Comparison of ENCODE assay signal across 7 cellular contexts in genomic region chr19:18156841-18157464, GRCh38. TPM values are rescaled to one million over a fixed set of nuclear protein-coding genes. Genes with fewer than 3 reads are reported as not detected.
DNase-seq lines count a peak whose midpoint lies in the region; ATAC-seq and TF ChIP-seq lines count a peak whose summit lies in the region.

No MANE protein-coding gene starts in this region.

- H3K36me3 ChIP-seq in HUES48 (ENCODE audit: control insufficient read depth, insufficient read depth, low read length): peaks cover 22% of the 10 kb centered on the region
- H3K36me3 ChIP-seq in osteoblast (ENCODE audit: insufficient read depth, low read length): peaks cover 12% of the 10 kb centered on the region

- H3K27ac ChIP-seq in HUES48 (ENCODE audit: low read depth, low read length): peak overlapping the region; percentile 36
- no peak overlapping the region for H3K27ac ChIP-seq in osteoblast (ENCODE audit: low read depth, low read length)

- peaks cover 22% of the 10 kb centered on the region for H4K20me1 ChIP-seq in osteoblast (ENCODE audit: insufficient read depth, low read length)

- ATAC-seq in HG03139 (IDR thresholded peaks at IDR 0.05; ENCODE audit: unreplicated experiment): no peak

- H3K4me2 ChIP-seq in osteoblast (ENCODE audit: insufficient read depth, low read length): no peak overlapping the region

- H3K27me3 ChIP-seq in HUES48 (ENCODE audit: control insufficient read depth, insufficient read depth, low read length) (no peaks in the 10 kb centered on the region), osteoblast (ENCODE audit: insufficient read depth, low read length) (no peaks in the 10 kb centered on the region)

- DNase-seq in SHP77 (lab: John Stamatoyannopoulos, UW) (peak; percentile 91), fibroblast of pulmonary artery (ENCODE audit: low read depth) (peak; percentile 95), osteoblast (ENCODE audit: insufficient read length, low spot score, missing footprints) (peak; percentile 98), activated gamma-delta T cell (lab: John Stamatoyannopoulos, UW) (no peak), SKM-1 treated with dmso at 0.1 percent for 144 hours (lab: John Stamatoyannopoulos, UW; ENCODE audit: unreplicated experiment) (no peak)

- no peak overlapping the region for H3K4me3 ChIP-seq in HUES48 (ENCODE audit: low read depth, low read length)
- no peak overlapping the region for H3K4me3 ChIP-seq in fibroblast of pulmonary artery (replicated peaks; ENCODE audit: low read depth, low read length)
- H3K4me3 ChIP-seq in osteoblast (ENCODE audit: insufficient read depth, low read length): no peak overlapping the region

- no peak overlapping the region for H3K9ac ChIP-seq in HUES48 (ENCODE audit: low read depth, low read length)

- H3K4me1 ChIP-seq in HUES48 (ENCODE audit: control insufficient read depth, insufficient read depth, low read length): peaks cover 13% of the 10 kb centered on the region
- H3K4me1 ChIP-seq in osteoblast (ENCODE audit: insufficient read depth, low read length): peaks cover 26% of the 10 kb centered on the region

- H3K79me2 ChIP-seq in osteoblast (ENCODE audit: insufficient read depth, low read length): peaks cover 32% of the 10 kb centered on the region

- TF ChIP-seq CTCF in fibroblast of pulmonary artery (IDR thresholded peaks at IDR 0.05; ENCODE audit: low read length, missing control alignments): no peak
- no peak for TF ChIP-seq CTCF in osteoblast (IDR thresholded peaks at IDR 0.05; ENCODE audit: extremely low read depth, low read depth, low read length)

- no peak overlapping the region for H2AFZ ChIP-seq in osteoblast (ENCODE audit: low read length)

- H3K9me3 ChIP-seq in HUES48 (ENCODE audit: control insufficient read depth, insufficient read depth, low read length) (no peaks in the 10 kb centered on the region), osteoblast (ENCODE audit: low read depth, low read length) (no peaks in the 10 kb centered on the region)

RNA-seq across cellular contexts. Expression of gene PIK3R2, which starts 4.0 kb away (rescaled TPM):
- total RNA-seq in osteoblast: 25.7 and 28.0 TPM in 2 replicates

RNA-seq across cellular contexts. Expression of gene IFI30, which starts 16.7 kb away (rescaled TPM):
- 110 and 126 TPM in 2 replicates for total RNA-seq in osteoblast

RNA-seq across cellular contexts. Expression of gene MPV17L2, which starts 36.1 kb away (rescaled TPM):
- 8.3 and 9.4 TPM in 2 replicates for total RNA-seq in osteoblast

RNA-seq across cellular contexts. Expression of gene RAB3A, which starts 46.9 kb away (rescaled TPM):
- total RNA-seq in osteoblast: 0.72 and 1.8 TPM in 2 replicates

RNA-seq across cellular contexts. Expression of gene MAST3, which starts 59.4 kb away (rescaled TPM):
- total RNA-seq in osteoblast: 5.4 and 5.6 TPM in 2 replicates

Comparison
In these comparisons a context has a peak if more than half of its experiments do, and no peak if none do; other contexts are left out.
1. DNase-seq: peak in SHP77 (2 of 2), fibroblast of pulmonary artery (single experiment) and osteoblast (single experiment); none in activated gamma-delta T cell (single experiment) and SKM-1 treated with dmso at 0.1 percent for 144 hours (single experiment).